Comparison of ENCODE assay signal across 22 cellular contexts in the genomic region with DNA sequence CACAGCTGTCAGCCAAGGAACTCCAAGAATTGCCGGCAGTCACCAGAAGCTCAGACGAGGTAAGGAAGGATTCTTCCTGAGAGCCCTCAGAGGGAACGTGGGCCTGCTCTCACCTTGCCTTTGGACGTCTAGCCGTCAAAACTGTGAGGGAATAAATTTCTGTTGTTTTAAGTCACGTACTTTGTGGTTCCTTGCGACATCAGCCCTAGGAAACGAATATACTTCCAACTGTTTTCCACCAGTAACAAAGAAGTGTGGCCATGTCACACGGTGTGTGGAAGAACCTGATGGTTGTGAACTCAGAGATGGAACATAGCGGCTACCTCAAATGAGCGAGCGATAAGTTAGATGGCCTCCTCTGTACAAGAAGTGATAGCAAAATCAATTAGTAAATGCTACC. TPM values are rescaled to one million over a fixed set of nuclear protein-coding genes. Genes with fewer than 3 reads are reported as not detected.
DNase-seq lines count a peak whose midpoint lies in the region; ATAC-seq and TF ChIP-seq lines count a peak whose summit lies in the region.
"Had no signal": no experiment of that assay in that cellular context is flagged by ENCODE, and none has a peak within 500 bp of the region (broad histone marks: within the 10 kb centered on the region; RNA-seq: fewer than 3 reads in every experiment).

No MANE protein-coding gene starts in this region.

- H3K4me3 ChIP-seq in left ventricle myocardium inferior (no peak overlapping the region), upper lobe of right lung (no peak overlapping the region)

- ATAC-seq in Right ventricle myocardium inferior (no peak), upper lobe of right lung (no peak)
- ATAC-seq: activated T-cell treated with anti-CD3 and anti-CD28 coated beads, Interleukin-2, amount 50 U/mL, for 72 hours had no signal

- no peak for DNase-seq in left ventricle myocardium inferior
- no peak for DNase-seq in Right ventricle myocardium inferior (ENCODE audit: missing footprints)
- peak; percentile 18 to 58 for DNase-seq in NOMO-1 (lab: John Stamatoyannopoulos, UW; ENCODE audit: unreplicated experiment in 2 of 2)
- no peak for DNase-seq in upper lobe of right lung
- no peak for DNase-seq in mucosa of gallbladder (ENCODE audit: low spot score)
- DNase-seq in activated CD8-positive, alpha-beta memory T cell treated with anti-CD3 and anti-CD28 coated beads, Interleukin-2, amount 50 U/mL, for 48 hours, result no peak
- no peak for DNase-seq in ureter (ENCODE audit: low spot score)
- DNase-seq: activated CD4-positive, CD25-positive, alpha-beta regulatory T cell; activated CD8-positive, alpha-beta memory T cell treated with anti-CD3 and anti-CD28 coated beads for 24 hours; activated naive CD4-positive, alpha-beta T cell treated with anti-CD3 and anti-CD28 coated beads, Interleukin-2, amount 50 U/mL, for 16 hours; activated T-cell treated with anti-CD3 and anti-CD28 coated beads, Interleukin-2, amount 50 U/mL, for 72 hours; CD4-positive, CD25-positive, alpha-beta regulatory T cell; cerebellar nuclear complex; effector CD8-positive, alpha-beta T cell; erythroblast; foreskin melanocyte; IMR-90; NCI-H2171; NCI-H524; stimulated activated CD4-positive, alpha-beta T cell treated with anti-CD3 and anti-CD28 coated beads, Interleukin-4, amount 100 ng/mL, for 4 hours; SW 1271 had no signal

- H3K27me3 ChIP-seq in left ventricle myocardium inferior (ENCODE audit: low read depth) (no peaks in the 10 kb centered on the region), layer of hippocampus (ENCODE audit: control insufficient read depth, insufficient read depth, low read length) (no peaks in the 10 kb centered on the region), upper lobe of right lung (no peaks in the 10 kb centered on the region)

- H3K9me3 ChIP-seq in left ventricle myocardium inferior (replicated peaks) (no peaks in the 10 kb centered on the region), upper lobe of right lung (no peaks in the 10 kb centered on the region)

- TF ChIP-seq CTCF in left ventricle myocardium inferior (IDR thresholded peaks at IDR 0.05; ENCODE audit: borderline replicate concordance), result no peak
- TF ChIP-seq CTCF in upper lobe of right lung (IDR thresholded peaks at IDR 0.05), result no peak

- H3K4me1 ChIP-seq in left ventricle myocardium inferior (peaks cover 19% of the 10 kb centered on the region), upper lobe of right lung (peaks cover 20% of the 10 kb centered on the region)

- H3K36me3 ChIP-seq in left ventricle myocardium inferior (no peaks in the 10 kb centered on the region), upper lobe of right lung (no peaks in the 10 kb centered on the region)

- intact Hi-C loops in left ventricle myocardium inferior (cut with micrococcal nuclease) (no loop called here), Right ventricle myocardium inferior (cut with DNase I) (no loop called here), upper lobe of right lung (cut with DNase I) (no loop called here)

- H3K27ac ChIP-seq in left ventricle myocardium inferior (replicated peaks) (peak overlapping the region; percentile 63), layer of hippocampus (ENCODE audit: low read depth, low read length) (peak overlapping the region; percentile 57), upper lobe of right lung (peak overlapping the region; percentile 38)

RNA-seq across cellular contexts. Expression of a gene that starts 41.0 kb away (rescaled TPM):
- total RNA-seq in left ventricle myocardium inferior (2.1 TPM), Right ventricle myocardium inferior (2.0 TPM), upper lobe of right lung (31.0 TPM), mucosa of gallbladder (27.1 TPM), ureter (20.3 TPM)

RNA-seq across cellular contexts. Expression of a gene that starts 49.6 kb away (rescaled TPM):
- total RNA-seq in left ventricle myocardium inferior, result not detected
- not detected for total RNA-seq in Right ventricle myocardium inferior
- total RNA-seq in upper lobe of right lung, result 283 TPM
- 0.29 TPM for total RNA-seq in mucosa of gallbladder
- 5.3 TPM for total RNA-seq in ureter
- total RNA-seq: IMR-90 had no signal

Comparison
In these comparisons a context has a peak if more than half of its experiments do, and no peak if none do; other contexts are left out.
1. DNase-seq: peak in NOMO-1 (2 of 2); none in left ventricle myocardium inferior (single experiment), Right ventricle myocardium inferior (single experiment), upper lobe of right lung (single experiment), mucosa of gallbladder (single experiment), activated CD8-positive, alpha-beta memory T cell treated with anti-CD3 and anti-CD28 coated beads, Interleukin-2, amount 50 U/mL, for 48 hours (single experiment) and ureter (single experiment).
2. RNA of a gene that starts 49.6 kb away (total RNA-seq): 283 TPM in upper lobe of right lung (single experiment); 5.3 TPM in ureter (single experiment), 0.29 TPM in mucosa of gallbladder (single experiment), not detected in Right ventricle myocardium inferior (single experiment) and not detected in left ventricle myocardium inferior (single experiment); every median in the first group is over 10 times any median in the second.
3. Peak in every context shown above with its lines, with median percentiles within 50 percentile points of each other: H3K27ac ChIP-seq.